In the genomic region with DNA sequence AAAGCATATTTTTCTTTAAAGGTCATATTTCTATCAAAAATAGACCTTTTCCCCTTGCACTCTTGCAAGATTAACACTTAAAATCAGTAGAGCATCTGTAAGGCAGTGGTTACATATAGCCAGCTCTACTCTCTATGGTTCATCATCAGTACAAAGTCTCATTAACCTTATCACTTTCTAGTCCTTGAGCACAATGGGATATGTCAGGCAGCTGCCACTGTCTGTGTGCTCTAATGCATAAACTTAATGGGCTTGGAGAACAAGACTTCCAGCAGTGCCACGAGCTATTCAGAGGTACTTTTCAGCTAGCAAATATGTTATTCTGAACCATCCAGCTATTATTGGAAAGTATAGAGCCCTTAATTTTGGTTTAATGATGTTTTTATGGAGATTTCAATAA, we compare ENCODE assay signal across 1 cellular context.
TF ChIP-seq lines count a peak whose summit lies in the region.

No MANE protein-coding gene starts in this region.

TF ChIP-seq in HepG2, 621 proteins besides CTCF, POLR2A, EP300 and RAD21 (continued from another document):
- TF ChIP-seq, protein P1, sequence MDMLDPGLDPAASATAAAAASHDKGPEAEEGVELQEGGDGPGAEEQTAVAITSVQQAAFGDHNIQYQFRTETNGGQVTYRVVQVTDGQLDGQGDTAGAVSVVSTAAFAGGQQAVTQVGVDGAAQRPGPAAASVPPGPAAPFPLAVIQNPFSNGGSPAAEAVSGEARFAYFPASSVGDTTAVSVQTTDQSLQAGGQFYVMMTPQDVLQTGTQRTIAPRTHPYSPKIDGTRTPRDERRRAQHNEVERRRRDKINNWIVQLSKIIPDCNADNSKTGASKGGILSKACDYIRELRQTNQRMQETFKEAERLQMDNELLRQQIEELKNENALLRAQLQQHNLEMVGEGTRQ (IDR thresholded peaks at IDR 0.05; ENCODE audit: low read depth, low read length) = no peak
- TF ChIP-seq, protein P1 (CRISPR knock-in tag; IDR thresholded peaks at IDR 0.05; ENCODE audit: borderline replicate concordance) = no peak
- no peak for TF ChIP-seq ZFP90 (CRISPR knock-in tag; IDR thresholded peaks at IDR 0.05; ENCODE audit: borderline replicate concordance)
- TF ChIP-seq CREM (IDR thresholded peaks at IDR 0.05) = no peak
- no peak for TF ChIP-seq CREM (CRISPR knock-in tag; IDR thresholded peaks at IDR 0.05)
TF ChIP-seq in HepG2: peak in this region for 0.
